8 cellular contexts compared by ENCODE assay signal in genomic region chr3:111072016-111072891, GRCh38. TPM values are rescaled to one million over a fixed set of nuclear protein-coding genes. Genes with fewer than 3 reads are reported as not detected.
A peak's percentile ranks its signal among the peaks of the same experiment; 100 is the strongest.
DNase-seq lines count a peak whose midpoint lies in the region; ATAC-seq and TF ChIP-seq lines count a peak whose summit lies in the region.

No MANE protein-coding gene starts in this region.

- CTCF ChIA-PET in BJ (lab: Yijun Ruan, JAX): interaction anchor here (0.6 kb wide), 1 partner anchor 656 kb away, joined by 3 read pairs; no protein-coding TSS in a partner anchor

- POLR2A ChIA-PET in BJ (lab: Charles Lee): no interaction called here

- peak overlapping the region; percentile 71; the same call in 1 of the 2 replicates for H3K27ac ChIP-seq in HUES64 (ENCODE audit: low read depth, low read length)

- DNase-seq in BJ (ENCODE audit: low read depth): no peak
- peak; percentile 59 for DNase-seq in activated CD8-positive, alpha-beta memory T cell treated with anti-CD3 and anti-CD28 coated beads, Interleukin-2, amount 50 U/mL, for 48 hours
- DNase-seq in foreskin fibroblast: peak in 1 of 2 donors; percentile 59
- no peak for DNase-seq in RPMI8226
- no peak for DNase-seq in DMS114 treated with DMSO at 0.1 percent for 48 hours (lab: John Stamatoyannopoulos, UW; ENCODE audit: unreplicated experiment)

- no peaks in the 10 kb centered on the region for H3K36me3 ChIP-seq in BJ (ENCODE audit: control insufficient read depth, insufficient read depth, low read length)
- H3K36me3 ChIP-seq in HUES64 (ENCODE audit: insufficient read depth, low read length): no peaks in the 10 kb centered on the region
- no peaks in the 10 kb centered on the region for H3K36me3 ChIP-seq in neuron (ENCODE audit: insufficient read depth, low read length)

- H3K4me1 ChIP-seq in HUES64 (ENCODE audit: insufficient read depth, low read length) (peaks cover 46% of the 10 kb centered on the region), neuron (ENCODE audit: insufficient read depth, low read length) (peaks cover 24% of the 10 kb centered on the region)

- H3K9ac ChIP-seq in HUES64 (ENCODE audit: low read depth, low read length): peak overlapping the region; percentile 86

- H3K27me3 ChIP-seq in BJ (ENCODE audit: control insufficient read depth, insufficient read depth, low read length) (no peaks in the 10 kb centered on the region), HUES64 (ENCODE audit: insufficient read depth, low read length) (no peaks in the 10 kb centered on the region; the same call in 1 of the 2 replicates), neuron (ENCODE audit: insufficient read depth, low read length) (no peaks in the 10 kb centered on the region)

- H3K9me3 ChIP-seq in HUES64 (ENCODE audit: insufficient read depth, low read depth, low read length) (no peaks in the 10 kb centered on the region), neuron (ENCODE audit: low read length) (no peaks in the 10 kb centered on the region)

- ATAC-seq in GM21367 (IDR thresholded peaks at IDR 0.05; ENCODE audit: unreplicated experiment): peak; percentile 22

- TF ChIP-seq CTCF in BJ (IDR thresholded peaks at IDR 0.05; ENCODE audit: insufficient read depth, low read depth, low read length): no peak
- TF ChIP-seq CTCF in foreskin fibroblast (IDR thresholded peaks at IDR 0.05; ENCODE audit: low read depth, low read length): no peak

- under 1% methylated on average over 71 of the region's 71 CpGs for whole genome bisulfite sequencing in HUES64

- peak overlapping the region; percentile 21 for H2AFZ ChIP-seq in neuron (ENCODE audit: low read depth, low read length)

- H3K4me3 ChIP-seq in BJ (ENCODE audit: low read depth, low read length): peak overlapping the region; percentile 76
- peak overlapping the region; percentile 81 for H3K4me3 ChIP-seq in HUES64 (ENCODE audit: low read length)
- H3K4me3 ChIP-seq in foreskin fibroblast (ENCODE audit: low read depth in 1 of 2, low read length in 2 of 2): peak overlapping the region; percentile 97
- peak overlapping the region; percentile 77 for H3K4me3 ChIP-seq in neuron (ENCODE audit: low read length)

RNA-seq across cellular contexts. Expression of gene NECTIN3, which starts 0.6 kb away (rescaled TPM):
- polyA plus RNA-seq in BJ (2011; rRNA removed): 24.7 and 47.6 TPM in 2 replicates
- polyA minus RNA-seq in BJ (2011; rRNA and poly(A)+ RNA removed): 28.8 and 33.1 TPM in 2 replicates
- 35.6 TPM for polyA plus RNA-seq in HUES64 (2013, experiment 1 of 2)
- 30.2 TPM for polyA plus RNA-seq in HUES64 (2013, experiment 2 of 2)
